In genomic region chr9:121692606-121693505, GRCh38 we compare ENCODE assay signal across 1 cellular context.
TF ChIP-seq lines count a peak whose summit lies in the region.

No MANE protein-coding gene starts in this region.

TF ChIP-seq in HepG2, 621 proteins besides CTCF, POLR2A, EP300 and RAD21 (continued from another document):
- TF ChIP-seq, protein P1, sequence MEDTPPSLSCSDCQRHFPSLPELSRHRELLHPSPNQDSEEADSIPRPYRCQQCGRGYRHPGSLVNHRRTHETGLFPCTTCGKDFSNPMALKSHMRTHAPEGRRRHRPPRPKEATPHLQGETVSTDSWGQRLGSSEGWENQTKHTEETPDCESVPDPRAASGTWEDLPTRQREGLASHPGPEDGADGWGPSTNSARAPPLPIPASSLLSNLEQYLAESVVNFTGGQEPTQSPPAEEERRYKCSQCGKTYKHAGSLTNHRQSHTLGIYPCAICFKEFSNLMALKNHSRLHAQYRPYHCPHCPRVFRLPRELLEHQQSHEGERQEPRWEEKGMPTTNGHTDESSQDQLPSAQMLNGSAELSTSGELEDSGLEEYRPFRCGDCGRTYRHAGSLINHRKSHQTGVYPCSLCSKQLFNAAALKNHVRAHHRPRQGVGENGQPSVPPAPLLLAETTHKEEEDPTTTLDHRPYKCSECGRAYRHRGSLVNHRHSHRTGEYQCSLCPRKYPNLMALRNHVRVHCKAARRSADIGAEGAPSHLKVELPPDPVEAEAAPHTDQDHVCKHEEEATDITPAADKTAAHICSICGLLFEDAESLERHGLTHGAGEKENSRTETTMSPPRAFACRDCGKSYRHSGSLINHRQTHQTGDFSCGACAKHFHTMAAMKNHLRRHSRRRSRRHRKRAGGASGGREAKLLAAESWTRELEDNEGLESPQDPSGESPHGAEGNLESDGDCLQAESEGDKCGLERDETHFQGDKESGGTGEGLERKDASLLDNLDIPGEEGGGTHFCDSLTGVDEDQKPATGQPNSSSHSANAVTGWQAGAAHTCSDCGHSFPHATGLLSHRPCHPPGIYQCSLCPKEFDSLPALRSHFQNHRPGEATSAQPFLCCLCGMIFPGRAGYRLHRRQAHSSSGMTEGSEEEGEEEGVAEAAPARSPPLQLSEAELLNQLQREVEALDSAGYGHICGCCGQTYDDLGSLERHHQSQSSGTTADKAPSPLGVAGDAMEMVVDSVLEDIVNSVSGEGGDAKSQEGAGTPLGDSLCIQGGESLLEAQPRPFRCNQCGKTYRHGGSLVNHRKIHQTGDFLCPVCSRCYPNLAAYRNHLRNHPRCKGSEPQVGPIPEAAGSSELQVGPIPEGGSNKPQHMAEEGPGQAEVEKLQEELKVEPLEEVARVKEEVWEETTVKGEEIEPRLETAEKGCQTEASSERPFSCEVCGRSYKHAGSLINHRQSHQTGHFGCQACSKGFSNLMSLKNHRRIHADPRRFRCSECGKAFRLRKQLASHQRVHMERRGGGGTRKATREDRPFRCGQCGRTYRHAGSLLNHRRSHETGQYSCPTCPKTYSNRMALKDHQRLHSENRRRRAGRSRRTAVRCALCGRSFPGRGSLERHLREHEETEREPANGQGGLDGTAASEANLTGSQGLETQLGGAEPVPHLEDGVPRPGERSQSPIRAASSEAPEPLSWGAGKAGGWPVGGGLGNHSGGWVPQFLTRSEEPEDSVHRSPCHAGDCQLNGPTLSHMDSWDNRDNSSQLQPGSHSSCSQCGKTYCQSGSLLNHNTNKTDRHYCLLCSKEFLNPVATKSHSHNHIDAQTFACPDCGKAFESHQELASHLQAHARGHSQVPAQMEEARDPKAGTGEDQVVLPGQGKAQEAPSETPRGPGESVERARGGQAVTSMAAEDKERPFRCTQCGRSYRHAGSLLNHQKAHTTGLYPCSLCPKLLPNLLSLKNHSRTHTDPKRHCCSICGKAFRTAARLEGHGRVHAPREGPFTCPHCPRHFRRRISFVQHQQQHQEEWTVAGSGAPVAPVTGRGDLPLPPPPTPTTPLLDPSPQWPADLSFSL (CRISPR knock-in tag; IDR thresholded peaks at IDR 0.05): no peak
- TF ChIP-seq TCF7 (IDR thresholded peaks at IDR 0.05; ENCODE audit: low read depth): peak; percentile 55; the same call in 1 of the 2 replicates
- TF ChIP-seq, protein P2, sequence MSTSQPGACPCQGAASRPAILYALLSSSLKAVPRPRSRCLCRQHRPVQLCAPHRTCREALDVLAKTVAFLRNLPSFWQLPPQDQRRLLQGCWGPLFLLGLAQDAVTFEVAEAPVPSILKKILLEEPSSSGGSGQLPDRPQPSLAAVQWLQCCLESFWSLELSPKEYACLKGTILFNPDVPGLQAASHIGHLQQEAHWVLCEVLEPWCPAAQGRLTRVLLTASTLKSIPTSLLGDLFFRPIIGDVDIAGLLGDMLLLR (CRISPR knock-in tag; IDR thresholded peaks at IDR 0.05): no peak
- 0 out of 2 replicates have a peak, but pooled peaks have one; percentile 17 for TF ChIP-seq SALL1 (CRISPR knock-in tag; IDR thresholded peaks at IDR 0.05)
- TF ChIP-seq SRSF9 (IDR thresholded peaks at IDR 0.05; ENCODE audit: borderline replicate concordance, insufficient read depth, low read depth, low read length, poor library complexity, severe bottlenecking): no peak
- TF ChIP-seq PRDM10 (CRISPR knock-in tag; IDR thresholded peaks at IDR 0.05; ENCODE audit: low read depth): 0 out of 2 replicates have a peak, but pooled peaks have one; percentile 48
- no peak for TF ChIP-seq SCMH1 (CRISPR knock-in tag; IDR thresholded peaks at IDR 0.05; ENCODE audit: borderline replicate concordance)
- peak; percentile 73; the same call in 1 of the 2 replicates for TF ChIP-seq TGIF2 (CRISPR knock-in tag; IDR thresholded peaks at IDR 0.05)
- TF ChIP-seq ZBTB7A (CRISPR knock-in tag; IDR thresholded peaks at IDR 0.05): no peak
- TF ChIP-seq, protein P3, sequence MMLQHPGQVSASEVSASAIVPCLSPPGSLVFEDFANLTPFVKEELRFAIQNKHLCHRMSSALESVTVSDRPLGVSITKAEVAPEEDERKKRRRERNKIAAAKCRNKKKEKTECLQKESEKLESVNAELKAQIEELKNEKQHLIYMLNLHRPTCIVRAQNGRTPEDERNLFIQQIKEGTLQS (CRISPR knock-in tag; IDR thresholded peaks at IDR 0.05): peak; percentile 53; the same call in 1 of the 2 replicates
- TF ChIP-seq FOSL2 (CRISPR knock-in tag; IDR thresholded peaks at IDR 0.05): peak; percentile 95
- TF ChIP-seq TEAD3 (CRISPR knock-in tag; optimal IDR thresholded peaks at IDR 0.05; ENCODE audit: borderline replicate concordance): peak; percentile 87
- no peak for TF ChIP-seq ZNF629 (CRISPR knock-in tag; conservative IDR thresholded peaks at IDR 0.05)
- peak; percentile 90 for TF ChIP-seq SAP130 (CRISPR knock-in tag; IDR thresholded peaks at IDR 0.05; ENCODE audit: low read depth)
- TF ChIP-seq JUND (CRISPR knock-in tag; IDR thresholded peaks at IDR 0.05): peak; percentile 63
- no peak for TF ChIP-seq HNRNPLL (IDR thresholded peaks at IDR 0.05; ENCODE audit: low read depth, low read length, poor library complexity, severe bottlenecking)
- no peak for TF ChIP-seq ZNF136 (CRISPR knock-in tag; IDR thresholded peaks at IDR 0.05; ENCODE audit: low read depth)
- TF ChIP-seq TFAP4 (IDR thresholded peaks at IDR 0.05; ENCODE audit: borderline replicate concordance, low read depth): peak; percentile 95
- TF ChIP-seq ZBTB20 (CRISPR knock-in tag; IDR thresholded peaks at IDR 0.05; ENCODE audit: borderline replicate concordance, low read depth): no peak
- no peak for TF ChIP-seq MYPOP (CRISPR knock-in tag; IDR thresholded peaks at IDR 0.05)
- no peak for TF ChIP-seq MLLT10 (CRISPR knock-in tag; IDR thresholded peaks at IDR 0.05)
- no peak for TF ChIP-seq KLF11 (CRISPR knock-in tag; IDR thresholded peaks at IDR 0.05)
- peak; percentile 76 for TF ChIP-seq FOSL1 (CRISPR knock-in tag; IDR thresholded peaks at IDR 0.05; ENCODE audit: borderline replicate concordance)
- TF ChIP-seq, protein P4, sequence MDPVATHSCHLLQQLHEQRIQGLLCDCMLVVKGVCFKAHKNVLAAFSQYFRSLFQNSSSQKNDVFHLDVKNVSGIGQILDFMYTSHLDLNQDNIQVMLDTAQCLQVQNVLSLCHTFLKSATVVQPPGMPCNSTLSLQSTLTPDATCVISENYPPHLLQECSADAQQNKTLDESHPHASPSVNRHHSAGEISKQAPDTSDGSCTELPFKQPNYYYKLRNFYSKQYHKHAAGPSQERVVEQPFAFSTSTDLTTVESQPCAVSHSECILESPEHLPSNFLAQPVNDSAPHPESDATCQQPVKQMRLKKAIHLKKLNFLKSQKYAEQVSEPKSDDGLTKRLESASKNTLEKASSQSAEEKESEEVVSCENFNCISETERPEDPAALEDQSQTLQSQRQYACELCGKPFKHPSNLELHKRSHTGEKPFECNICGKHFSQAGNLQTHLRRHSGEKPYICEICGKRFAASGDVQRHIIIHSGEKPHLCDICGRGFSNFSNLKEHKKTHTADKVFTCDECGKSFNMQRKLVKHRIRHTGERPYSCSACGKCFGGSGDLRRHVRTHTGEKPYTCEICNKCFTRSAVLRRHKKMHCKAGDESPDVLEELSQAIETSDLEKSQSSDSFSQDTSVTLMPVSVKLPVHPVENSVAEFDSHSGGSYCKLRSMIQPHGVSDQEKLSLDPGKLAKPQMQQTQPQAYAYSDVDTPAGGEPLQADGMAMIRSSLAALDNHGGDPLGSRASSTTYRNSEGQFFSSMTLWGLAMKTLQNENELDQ (CRISPR knock-in tag; IDR thresholded peaks at IDR 0.05; ENCODE audit: borderline replicate concordance): no peak
